8 cellular contexts compared by ENCODE assay signal in genomic region chr22:24555160-24555495, GRCh38. TPM values are rescaled to one million over a fixed set of nuclear protein-coding genes. Genes with fewer than 3 reads are reported as not detected.
A peak's percentile ranks its signal among the peaks of the same experiment; 100 is the strongest.
DNase-seq lines count a peak whose midpoint lies in the region; ATAC-seq, FAIRE-seq and TF ChIP-seq lines count a peak whose summit lies in the region.

No MANE protein-coding gene starts in this region.

- peak; percentile 72 for ATAC-seq in GM19025 (IDR thresholded peaks at IDR 0.05; ENCODE audit: low read depth, unreplicated experiment)
- peak; percentile 69 for ATAC-seq in HG03342 (IDR thresholded peaks at IDR 0.05; ENCODE audit: unreplicated experiment)

- H3K9me3 ChIP-seq in kidney (ENCODE audit: control insufficient read depth in 1 of 2, low read length in 2 of 2) = no peaks in the 10 kb centered on the region

- no peak for FAIRE-seq in kidney (lab: Jason Lieb, UNC)

- H3K4me1 ChIP-seq in kidney (ENCODE audit: control insufficient read depth in 1 of 2, insufficient read depth in 1 of 2, low read depth in 1 of 2, low read length in 2 of 2) = peaks cover 32 to 39% of the 10 kb centered on the region in 2 donors

- peak overlapping the region; percentile 76 to 96 for H3K4me3 ChIP-seq in kidney (ENCODE audit: low read length in 2 of 2)

- H3K9ac ChIP-seq in kidney (ENCODE audit: low read length in 2 of 2) = peak overlapping the region; percentile 71 to 90

- H3K27ac ChIP-seq in kidney (ENCODE audit: low read depth in 2 of 2, low read length in 2 of 2) = peak overlapping the region; percentile 99

- peaks cover 20 to 29% of the 10 kb centered on the region in 2 donors for H3K36me3 ChIP-seq in kidney (ENCODE audit: control insufficient read depth in 1 of 2, insufficient read depth in 2 of 2, low read length in 2 of 2)

- no peak for TF ChIP-seq CTCF in AG09319 (IDR thresholded peaks at IDR 0.05; ENCODE audit: low read depth, low read length)
- TF ChIP-seq CTCF in kidney (IDR thresholded peaks at IDR 0.05; ENCODE audit: borderline replicate concordance, extremely low read depth, insufficient read depth) = no peak

- intact Hi-C loops in kidney (cut with DNase I) = no loop called here

- DNase-seq in AG09319 (ENCODE audit: extremely low read depth, low read depth) = peak; percentile 98
- peak; percentile 97 to 99 for DNase-seq in NCI-H446 (lab: John Stamatoyannopoulos, UW)
- peak; percentile 99 for DNase-seq in activated CD4-positive, alpha-beta T cell treated with anti-CD3 and anti-CD28 coated beads for 1 hour
- peak; percentile 100 for DNase-seq in cerebellum (ENCODE audit: low spot score)
- peak; percentile 100 for DNase-seq in kidney
- peak; percentile 100 for DNase-seq in stimulated activated CD4-positive, alpha-beta T cell treated with anti-CD3 and anti-CD28 coated beads, Interleukin-15, amount 100 ng/mL, for 24 hours

RNA-seq across cellular contexts. Expression of gene GUCD1, which starts 0.2 kb away (rescaled TPM):
- total RNA-seq in cerebellum (39.1 TPM), kidney (150 TPM)
- 111 TPM for polyA plus RNA-seq in kidney (ENCODE audit: insufficient read depth, low read depth, low replicate concordance)

RNA-seq across cellular contexts. Expression of gene SNRPD3, which starts 0.7 kb away (rescaled TPM):
- 121 TPM for total RNA-seq in cerebellum
- 73.7 TPM for total RNA-seq in kidney
- polyA plus RNA-seq in kidney (ENCODE audit: insufficient read depth, low read depth, low replicate concordance) = 136 TPM

RNA-seq across cellular contexts. Expression of gene LRRC75B, which starts 37.7 kb away (rescaled TPM):
- total RNA-seq in cerebellum (10.8 TPM), kidney (47.6 TPM)
- 23.4 TPM for polyA plus RNA-seq in kidney (ENCODE audit: insufficient read depth, low read depth, low replicate concordance)

RNA-seq across cellular contexts. Expression of gene GGT1, which starts 47.9 kb away (rescaled TPM):
- 4.9 TPM for total RNA-seq in cerebellum
- total RNA-seq in kidney = 169 TPM
- polyA plus RNA-seq in kidney (ENCODE audit: insufficient read depth, low read depth, low replicate concordance) = 153 TPM

RNA-seq across cellular contexts. Expression of gene UPB1, which starts 60.0 kb away (rescaled TPM):
- total RNA-seq in cerebellum = 0.45 TPM
- total RNA-seq in kidney = 1.0 TPM
- polyA plus RNA-seq in kidney (ENCODE audit: insufficient read depth, low read depth, low replicate concordance) = 64.6 TPM

Comparison
In these comparisons a context has a peak if more than half of its experiments do, and no peak if none do; other contexts are left out.
1. Peak in every context shown above with its lines: DNase-seq, ATAC-seq, H3K4me3 ChIP-seq and H3K27ac ChIP-seq.